Comparison of ENCODE assay signal across 12 cellular contexts in the genomic region with DNA sequence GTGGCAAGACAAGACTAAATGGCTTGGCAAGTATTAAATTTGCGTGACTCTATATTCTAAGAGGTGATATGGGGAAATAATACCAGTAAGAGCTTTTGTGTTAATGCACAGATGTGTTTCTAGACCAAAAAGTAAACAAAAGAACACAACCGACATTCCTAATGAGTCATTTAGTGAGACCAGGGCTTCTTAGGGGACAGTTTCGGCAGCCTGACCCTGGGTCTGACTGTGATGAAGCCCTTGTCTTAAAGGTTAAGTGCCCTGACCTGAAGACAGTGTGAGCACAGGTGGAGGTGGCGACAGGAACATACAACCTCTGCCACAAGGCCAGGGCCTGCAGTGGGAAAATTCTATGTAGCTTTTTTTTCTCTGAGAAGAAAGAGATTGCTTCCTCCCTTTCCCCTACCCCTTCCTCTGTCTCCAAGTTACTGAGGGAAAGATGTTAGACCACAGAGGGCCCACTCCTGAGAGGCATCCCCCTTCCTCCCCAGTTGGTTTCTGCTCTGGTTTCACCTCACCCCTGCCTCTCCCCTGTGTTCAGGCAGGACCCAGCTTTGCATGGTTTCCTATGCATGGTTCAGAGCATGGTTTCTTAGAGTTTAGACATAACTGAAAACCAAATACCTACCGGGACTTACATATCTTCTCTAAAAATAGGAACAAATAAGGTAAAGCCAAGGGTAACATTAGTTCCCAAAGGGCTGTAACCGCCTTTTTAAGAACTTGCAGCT. TPM values are rescaled to one million over a fixed set of nuclear protein-coding genes. Genes with fewer than 3 reads are reported as not detected.
DNase-seq lines count a peak whose midpoint lies in the region; ATAC-seq and TF ChIP-seq lines count a peak whose summit lies in the region.
"Had no signal": no experiment of that assay in that cellular context is flagged by ENCODE, and none has a peak within 500 bp of the region (broad histone marks: within the 10 kb centered on the region; RNA-seq: fewer than 3 reads in every experiment).

No MANE protein-coding gene starts in this region.

- TF ChIP-seq POLR2A in Peyer's patch (IDR thresholded peaks at IDR 0.05) = no peak

- peak; percentile 51 for ATAC-seq in HG02884 (IDR thresholded peaks at IDR 0.05; ENCODE audit: unreplicated experiment)
- no peak for ATAC-seq in activated T-helper 17 cell treated with anti-CD3 and anti-CD28 coated beads, Interleukin-2, amount 50 U/mL, for 72 hours (replicated peaks)
- ATAC-seq in GM19328 (IDR thresholded peaks at IDR 0.05; ENCODE audit: unreplicated experiment) = no peak

- no peaks in the 10 kb centered on the region for H3K27me3 Mint-ChIP-seq in activated T-cell treated with anti-CD3 and anti-CD28 coated beads, Interleukin-2, amount 50 U/mL, for 24 hours
- no peaks in the 10 kb centered on the region for H3K27me3 Mint-ChIP-seq in activated T-helper 17 cell treated with anti-CD3 and anti-CD28 coated beads, Interleukin-2, amount 50 U/mL, for 72 hours

- H3K36me3 ChIP-seq in thymus (ENCODE audit: control insufficient read depth, insufficient read depth) (no peaks in the 10 kb centered on the region), Peyer's patch (no peaks in the 10 kb centered on the region)
- H3K36me3 ChIP-seq: tibial nerve had no signal

- TF ChIP-seq CTCF in Peyer's patch (IDR thresholded peaks at IDR 0.05) = no peak

- no peaks in the 10 kb centered on the region for H3K36me3 Mint-ChIP-seq in activated T-cell treated with anti-CD3 and anti-CD28 coated beads, Interleukin-2, amount 50 U/mL, for 24 hours (ENCODE audit: low read depth)
- H3K36me3 Mint-ChIP-seq in activated T-helper 17 cell treated with anti-CD3 and anti-CD28 coated beads, Interleukin-2, amount 50 U/mL, for 72 hours (ENCODE audit: low read depth) = peaks cover 10% of the 10 kb centered on the region

- peak overlapping the region; percentile 75 for H3K27ac Mint-ChIP-seq in activated T-cell treated with anti-CD3 and anti-CD28 coated beads, Interleukin-2, amount 50 U/mL, for 24 hours
- H3K27ac Mint-ChIP-seq in activated T-helper 17 cell treated with anti-CD3 and anti-CD28 coated beads, Interleukin-2, amount 50 U/mL, for 72 hours = peak overlapping the region; percentile 82

- 52% methylated on average over 6 of the region's 6 CpGs for WGBS in thymus

- H3K27me3 ChIP-seq in thymus (ENCODE audit: control insufficient read depth, insufficient read depth) (no peaks in the 10 kb centered on the region), Peyer's patch (no peaks in the 10 kb centered on the region)
- H3K27me3 ChIP-seq: tibial nerve had no signal

- H3K9me3 Mint-ChIP-seq in activated T-cell treated with anti-CD3 and anti-CD28 coated beads, Interleukin-2, amount 50 U/mL, for 24 hours = no peaks in the 10 kb centered on the region
- H3K9me3 Mint-ChIP-seq in activated T-helper 17 cell treated with anti-CD3 and anti-CD28 coated beads, Interleukin-2, amount 50 U/mL, for 72 hours = no peaks in the 10 kb centered on the region

- H3K9me3 ChIP-seq in thymus (ENCODE audit: control insufficient read depth) = no peaks in the 10 kb centered on the region
- H3K9me3 ChIP-seq in Peyer's patch = no peaks in the 10 kb centered on the region
- H3K9me3 ChIP-seq: tibial nerve had no signal

- H3K4me3 Mint-ChIP-seq in activated T-cell treated with anti-CD3 and anti-CD28 coated beads, Interleukin-2, amount 50 U/mL, for 24 hours = no peak overlapping the region
- no peak overlapping the region for H3K4me3 Mint-ChIP-seq in activated T-helper 17 cell treated with anti-CD3 and anti-CD28 coated beads, Interleukin-2, amount 50 U/mL, for 72 hours

- H3K4me3 ChIP-seq in thymus (ENCODE audit: low read length) (no peak overlapping the region), Peyer's patch (no peak overlapping the region)
- H3K4me3 ChIP-seq: tibial nerve had no signal

- H3K4me1 Mint-ChIP-seq in activated T-cell treated with anti-CD3 and anti-CD28 coated beads, Interleukin-2, amount 50 U/mL, for 24 hours (ENCODE audit: low read depth) = peaks cover 19% of the 10 kb centered on the region
- H3K4me1 Mint-ChIP-seq in activated T-helper 17 cell treated with anti-CD3 and anti-CD28 coated beads, Interleukin-2, amount 50 U/mL, for 72 hours = no peaks in the 10 kb centered on the region

- H3K4me1 ChIP-seq in thymus (ENCODE audit: control insufficient read depth, insufficient read depth, low read length) (peaks cover 7% of the 10 kb centered on the region), Peyer's patch (no peaks in the 10 kb centered on the region)

- peak overlapping the region; percentile 61 for H3K27ac ChIP-seq in thymus (ENCODE audit: low read depth)
- H3K27ac ChIP-seq in Peyer's patch = no peak overlapping the region
- H3K27ac ChIP-seq: tibial nerve had no signal

- DNase-seq in activated T-cell treated with anti-CD3 and anti-CD28 coated beads, Interleukin-2, amount 50 U/mL, for 24 hours = no peak
- DNase-seq in activated T-cell treated with anti-CD3 and anti-CD28 coated beads for 4 hours = no peak
- no peak for DNase-seq in Peyer's patch
- no peak for DNase-seq in SKM-1 (lab: John Stamatoyannopoulos, UW; ENCODE audit: unreplicated experiment)
- DNase-seq: KBM-7; NCI-H446 treated with DMSO at 0.1 percent for 48 hours; stimulated activated CD4-positive, alpha-beta T cell treated with anti-CD3 and anti-CD28 coated beads, Interleukin-4, amount 100 ng/mL, for 24 hours had no signal

RNA-seq across cellular contexts. Expression of a gene that starts 24.9 kb away (rescaled TPM):
- total RNA-seq in activated T-helper 17 cell treated with anti-CD3 and anti-CD28 coated beads, Interleukin-2, amount 50 U/mL, for 72 hours = 10 to 100 TPM; 26.9 to 51.1 TPM
- 45.7 TPM for polyA plus RNA-seq in thymus
- total RNA-seq in Peyer's patch = 10 to 100 TPM in 2 of 4 donors, 1 to 10 TPM in 2; 5.7 to 41.3 (median 10.5) TPM
